Comparison of ENCODE assay signal across 2 cellular contexts in genomic region chr12:114794049-114794558, GRCh38.
A peak's percentile ranks its signal among the peaks of the same experiment; 100 is the strongest.
TF ChIP-seq lines count a peak whose summit lies in the region.

No MANE protein-coding gene starts in this region.

TF ChIP-seq in IMR-90, 13 proteins besides CTCF, POLR2A, EP300 and RAD21 (continued from another document):
- no peak for TF ChIP-seq ELK1 (IDR thresholded peaks at IDR 0.05; ENCODE audit: borderline replicate concordance, low read depth, low read length)
- no peak for TF ChIP-seq CEBPB (IDR thresholded peaks at IDR 0.05; ENCODE audit: low read depth, low read length)

TF ChIP-seq in K562, 482 proteins besides CTCF, POLR2A, EP300 and RAD21 (continued from another document):
- TF ChIP-seq ZBTB9 (CRISPR knock-in tag; IDR thresholded peaks at IDR 0.05): no peak
- peak; percentile 54 for TF ChIP-seq ZNF316 (IDR thresholded peaks at IDR 0.05)
- TF ChIP-seq USF1 (CRISPR knock-in tag; IDR thresholded peaks at IDR 0.05): no peak
- TF ChIP-seq USF2 (CRISPR knock-in tag; IDR thresholded peaks at IDR 0.05): peak; percentile 72
- peak; percentile 33; the same call in 1 of the 2 replicates for TF ChIP-seq CBFA2T2 (conservative IDR thresholded peaks at IDR 0.05)
- peak; percentile 37; the same call in 1 of the 2 replicates for TF ChIP-seq TOE1 (IDR thresholded peaks at IDR 0.05; ENCODE audit: borderline replicate concordance)
- no peak for TF ChIP-seq TOE1 (CRISPR knock-in tag; IDR thresholded peaks at IDR 0.05; ENCODE audit: borderline replicate concordance, low read depth)
- TF ChIP-seq ZKSCAN8 (CRISPR knock-in tag; IDR thresholded peaks at IDR 0.05): no peak
- 0 out of 2 replicates have a peak, but pooled peaks have one; percentile 6 for TF ChIP-seq MAFG (tag; conservative IDR thresholded peaks at IDR 0.05)
- no peak for TF ChIP-seq MYNN (IDR thresholded peaks at IDR 0.05)
- no peak for TF ChIP-seq MYNN (CRISPR knock-in tag; IDR thresholded peaks at IDR 0.05)
- peak; percentile 80 for TF ChIP-seq NFYB (IDR thresholded peaks at IDR 0.05; ENCODE audit: extremely low read depth, insufficient read length)
- peak; percentile 77 for TF ChIP-seq TFE3 (CRISPR knock-in tag; IDR thresholded peaks at IDR 0.05)
- TF ChIP-seq FOS (IDR thresholded peaks at IDR 0.05; ENCODE audit: extremely low read depth, insufficient read length): peak; percentile 11
- peak; percentile 79 for TF ChIP-seq RAD51 (IDR thresholded peaks at IDR 0.05; ENCODE audit: borderline replicate concordance, low read depth)
- no peak for TF ChIP-seq PRPF4 (IDR thresholded peaks at IDR 0.05; ENCODE audit: insufficient read depth, low read depth, low read length, poor library complexity, severe bottlenecking)
